In genomic region chr14:35403397-35404245, GRCh38 we compare ENCODE assay signal across 8 cellular contexts. TPM values are rescaled to one million over a fixed set of nuclear protein-coding genes. Genes with fewer than 3 reads are reported as not detected.
DNase-seq lines count a peak whose midpoint lies in the region; ATAC-seq and TF ChIP-seq lines count a peak whose summit lies in the region.

No MANE protein-coding gene starts in this region.

- peak; percentile 51 for ATAC-seq in GM18505 (IDR thresholded peaks at IDR 0.05; ENCODE audit: unreplicated experiment)
- peak; percentile 48 for ATAC-seq in HG02943 (IDR thresholded peaks at IDR 0.05; ENCODE audit: low read depth, unreplicated experiment)
- ATAC-seq in T-helper 17 cell: peak; percentile 65

- WGBS in urinary bladder: 2% methylated on average over 56 of the region's 57 CpGs

- TF ChIP-seq CTCF in right atrium auricular region (IDR thresholded peaks at IDR 0.05): no peak

- H3K4me3 Mint-ChIP-seq in T-helper 17 cell: peak overlapping the region; percentile 95

- peak overlapping the region; percentile 97 to 100 for H3K27ac ChIP-seq in right atrium auricular region
- H3K27ac ChIP-seq in urinary bladder (ENCODE audit: low read depth): peak overlapping the region; percentile 100

- peak; percentile 69 for TF ChIP-seq POLR2A in GM18505 (IDR thresholded peaks at IDR 0.05; ENCODE audit: borderline replicate concordance, extremely low read depth, insufficient read depth, insufficient read length)

- DNase-seq in NCI-H187 (lab: John Stamatoyannopoulos, UW) (peak; percentile 74 to 94), T-helper 17 cell (peak; percentile 95), amygdala (lab: John Stamatoyannopoulos, UW) (peak; percentile 52 to 96 (median 86)), right atrium auricular region (ENCODE audit: low spot score) (peak; percentile 97), pulmonary artery endothelial cell (ENCODE audit: low read depth, low spot score) (peak; percentile 78)

- no peaks in the 10 kb centered on the region for H3K27me3 Mint-ChIP-seq in T-helper 17 cell

- H3K36me3 ChIP-seq in right atrium auricular region (peaks cover 37% of the 10 kb centered on the region), urinary bladder (ENCODE audit: insufficient read depth) (peaks cover 12% of the 10 kb centered on the region)

- H3K9me3 ChIP-seq in T-helper 17 cell (ENCODE audit: control insufficient read depth, low read length, poor library complexity, severe bottlenecking): peaks cover 5% of the 10 kb centered on the region
- H3K9me3 ChIP-seq in right atrium auricular region: no peaks in the 10 kb centered on the region

- peak overlapping the region; percentile 100 for H3K27ac Mint-ChIP-seq in T-helper 17 cell

- peaks cover 2% of the 10 kb centered on the region for H3K36me3 Mint-ChIP-seq in T-helper 17 cell (ENCODE audit: low read depth)

- peaks cover 0 to 60% of the 10 kb centered on the region in 2 donors for H3K4me1 ChIP-seq in right atrium auricular region
- H3K4me1 ChIP-seq in urinary bladder (ENCODE audit: insufficient read depth): peaks cover 2% of the 10 kb centered on the region

- H3K4me1 Mint-ChIP-seq in T-helper 17 cell: peaks cover 61% of the 10 kb centered on the region

- peak overlapping the region; percentile 75 to 93 for H3K4me3 ChIP-seq in right atrium auricular region
- peak overlapping the region; percentile 98 for H3K4me3 ChIP-seq in urinary bladder (ENCODE audit: low read depth, low read length)

- H3K27me3 ChIP-seq in right atrium auricular region: no peaks in the 10 kb centered on the region

RNA-seq across cellular contexts. Expression of gene NFKBIA, which starts 0.9 kb away (rescaled TPM):
- 1,000 to 10,000 TPM; 1,744 to 1,805 TPM for total RNA-seq in T-helper 17 cell
- 100 to 1,000 TPM; 237 to 302 TPM for total RNA-seq in right atrium auricular region
- 128 and 166 TPM in 2 replicates for total RNA-seq in pulmonary artery endothelial cell
- total RNA-seq in urinary bladder: 105 TPM
- polyA plus RNA-seq in urinary bladder: 202 TPM

Comparison
In these comparisons a context has a peak if more than half of its experiments do, and no peak if none do; other contexts are left out.
1. Peak in every context shown above with its lines: DNase-seq, ATAC-seq, H3K4me3 ChIP-seq and H3K27ac ChIP-seq.
2. RNA of gene NFKBIA, which starts 0.9 kb away (total RNA-seq): 1,744 to 1,805 TPM in T-helper 17 cell; 237 to 302 TPM in right atrium auricular region, 128 to 166 TPM in pulmonary artery endothelial cell and 105 TPM in urinary bladder (single experiment); every median in the first group is over 4 times any median in the second.